1 cellular context compared by ENCODE assay signal in genomic region chr16:80852261-80852872, GRCh38.
TF ChIP-seq lines count a peak whose summit lies in the region.

No MANE protein-coding gene starts in this region.

TF ChIP-seq in H1, 55 proteins besides CTCF, POLR2A, EP300 and RAD21 (continued from another document):
- TF ChIP-seq, protein P1, sequence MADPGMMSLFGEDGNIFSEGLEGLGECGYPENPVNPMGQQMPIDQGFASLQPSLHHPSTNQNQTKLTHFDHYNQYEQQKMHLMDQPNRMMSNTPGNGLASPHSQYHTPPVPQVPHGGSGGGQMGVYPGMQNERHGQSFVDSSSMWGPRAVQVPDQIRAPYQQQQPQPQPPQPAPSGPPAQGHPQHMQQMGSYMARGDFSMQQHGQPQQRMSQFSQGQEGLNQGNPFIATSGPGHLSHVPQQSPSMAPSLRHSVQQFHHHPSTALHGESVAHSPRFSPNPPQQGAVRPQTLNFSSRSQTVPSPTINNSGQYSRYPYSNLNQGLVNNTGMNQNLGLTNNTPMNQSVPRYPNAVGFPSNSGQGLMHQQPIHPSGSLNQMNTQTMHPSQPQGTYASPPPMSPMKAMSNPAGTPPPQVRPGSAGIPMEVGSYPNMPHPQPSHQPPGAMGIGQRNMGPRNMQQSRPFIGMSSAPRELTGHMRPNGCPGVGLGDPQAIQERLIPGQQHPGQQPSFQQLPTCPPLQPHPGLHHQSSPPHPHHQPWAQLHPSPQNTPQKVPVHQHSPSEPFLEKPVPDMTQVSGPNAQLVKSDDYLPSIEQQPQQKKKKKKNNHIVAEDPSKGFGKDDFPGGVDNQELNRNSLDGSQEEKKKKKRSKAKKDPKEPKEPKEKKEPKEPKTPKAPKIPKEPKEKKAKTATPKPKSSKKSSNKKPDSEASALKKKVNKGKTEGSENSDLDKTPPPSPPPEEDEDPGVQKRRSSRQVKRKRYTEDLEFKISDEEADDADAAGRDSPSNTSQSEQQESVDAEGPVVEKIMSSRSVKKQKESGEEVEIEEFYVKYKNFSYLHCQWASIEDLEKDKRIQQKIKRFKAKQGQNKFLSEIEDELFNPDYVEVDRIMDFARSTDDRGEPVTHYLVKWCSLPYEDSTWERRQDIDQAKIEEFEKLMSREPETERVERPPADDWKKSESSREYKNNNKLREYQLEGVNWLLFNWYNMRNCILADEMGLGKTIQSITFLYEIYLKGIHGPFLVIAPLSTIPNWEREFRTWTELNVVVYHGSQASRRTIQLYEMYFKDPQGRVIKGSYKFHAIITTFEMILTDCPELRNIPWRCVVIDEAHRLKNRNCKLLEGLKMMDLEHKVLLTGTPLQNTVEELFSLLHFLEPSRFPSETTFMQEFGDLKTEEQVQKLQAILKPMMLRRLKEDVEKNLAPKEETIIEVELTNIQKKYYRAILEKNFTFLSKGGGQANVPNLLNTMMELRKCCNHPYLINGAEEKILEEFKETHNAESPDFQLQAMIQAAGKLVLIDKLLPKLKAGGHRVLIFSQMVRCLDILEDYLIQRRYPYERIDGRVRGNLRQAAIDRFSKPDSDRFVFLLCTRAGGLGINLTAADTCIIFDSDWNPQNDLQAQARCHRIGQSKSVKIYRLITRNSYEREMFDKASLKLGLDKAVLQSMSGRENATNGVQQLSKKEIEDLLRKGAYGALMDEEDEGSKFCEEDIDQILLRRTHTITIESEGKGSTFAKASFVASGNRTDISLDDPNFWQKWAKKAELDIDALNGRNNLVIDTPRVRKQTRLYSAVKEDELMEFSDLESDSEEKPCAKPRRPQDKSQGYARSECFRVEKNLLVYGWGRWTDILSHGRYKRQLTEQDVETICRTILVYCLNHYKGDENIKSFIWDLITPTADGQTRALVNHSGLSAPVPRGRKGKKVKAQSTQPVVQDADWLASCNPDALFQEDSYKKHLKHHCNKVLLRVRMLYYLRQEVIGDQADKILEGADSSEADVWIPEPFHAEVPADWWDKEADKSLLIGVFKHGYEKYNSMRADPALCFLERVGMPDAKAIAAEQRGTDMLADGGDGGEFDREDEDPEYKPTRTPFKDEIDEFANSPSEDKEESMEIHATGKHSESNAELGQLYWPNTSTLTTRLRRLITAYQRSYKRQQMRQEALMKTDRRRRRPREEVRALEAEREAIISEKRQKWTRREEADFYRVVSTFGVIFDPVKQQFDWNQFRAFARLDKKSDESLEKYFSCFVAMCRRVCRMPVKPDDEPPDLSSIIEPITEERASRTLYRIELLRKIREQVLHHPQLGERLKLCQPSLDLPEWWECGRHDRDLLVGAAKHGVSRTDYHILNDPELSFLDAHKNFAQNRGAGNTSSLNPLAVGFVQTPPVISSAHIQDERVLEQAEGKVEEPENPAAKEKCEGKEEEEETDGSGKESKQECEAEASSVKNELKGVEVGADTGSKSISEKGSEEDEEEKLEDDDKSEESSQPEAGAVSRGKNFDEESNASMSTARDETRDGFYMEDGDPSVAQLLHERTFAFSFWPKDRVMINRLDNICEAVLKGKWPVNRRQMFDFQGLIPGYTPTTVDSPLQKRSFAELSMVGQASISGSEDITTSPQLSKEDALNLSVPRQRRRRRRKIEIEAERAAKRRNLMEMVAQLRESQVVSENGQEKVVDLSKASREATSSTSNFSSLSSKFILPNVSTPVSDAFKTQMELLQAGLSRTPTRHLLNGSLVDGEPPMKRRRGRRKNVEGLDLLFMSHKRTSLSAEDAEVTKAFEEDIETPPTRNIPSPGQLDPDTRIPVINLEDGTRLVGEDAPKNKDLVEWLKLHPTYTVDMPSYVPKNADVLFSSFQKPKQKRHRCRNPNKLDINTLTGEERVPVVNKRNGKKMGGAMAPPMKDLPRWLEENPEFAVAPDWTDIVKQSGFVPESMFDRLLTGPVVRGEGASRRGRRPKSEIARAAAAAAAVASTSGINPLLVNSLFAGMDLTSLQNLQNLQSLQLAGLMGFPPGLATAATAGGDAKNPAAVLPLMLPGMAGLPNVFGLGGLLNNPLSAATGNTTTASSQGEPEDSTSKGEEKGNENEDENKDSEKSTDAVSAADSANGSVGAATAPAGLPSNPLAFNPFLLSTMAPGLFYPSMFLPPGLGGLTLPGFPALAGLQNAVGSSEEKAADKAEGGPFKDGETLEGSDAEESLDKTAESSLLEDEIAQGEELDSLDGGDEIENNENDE (IDR thresholded peaks at IDR 0.05; ENCODE audit: insufficient replicate concordance, low read length), result no peak
